17 cellular contexts compared by ENCODE assay signal in the genomic region with DNA sequence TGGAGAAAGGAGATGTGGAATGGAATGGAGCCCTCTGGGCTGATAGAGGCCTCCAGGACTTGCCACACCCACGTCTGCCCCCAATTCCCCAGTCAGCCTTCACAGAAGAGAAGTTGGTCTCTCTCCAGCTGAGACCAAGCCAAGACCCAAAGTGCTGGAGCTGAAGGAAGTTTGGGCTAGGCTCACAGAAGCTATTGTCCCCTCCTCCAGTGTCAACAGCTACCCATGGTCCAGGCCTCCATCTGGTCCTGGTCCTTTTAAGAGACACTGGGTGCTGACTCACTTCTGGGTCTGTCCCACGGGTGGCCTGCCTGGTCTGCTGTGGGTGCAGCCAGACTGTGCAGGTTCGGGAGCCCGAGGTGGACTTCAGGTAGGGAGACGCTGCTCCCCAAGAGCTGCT.
"Had no signal": no experiment of that assay in that cellular context is flagged by ENCODE, and none has a peak within 500 bp of the region (broad histone marks: within the 10 kb centered on the region; RNA-seq: fewer than 3 reads in every experiment).

No MANE protein-coding gene starts in this region.

- DNase-seq: foreskin melanocyte; heart right ventricle; hypothalamus; left ventricle myocardium superior; mesendoderm; naive thymus-derived CD4-positive, alpha-beta T cell; occipital lobe; pancreas; right cardiac atrium; small intestine; stimulated activated CD4-positive, alpha-beta T cell treated with anti-CD3 and anti-CD28 coated beads, Interleukin-12 subunit alpha, Interleukin-12 subunit beta, amount 100 ng/mL, for 4 hours; stimulated activated naive CD4-positive, alpha-beta T cell; stomach had no signal

- H3K36me3 ChIP-seq: heart right ventricle, pancreas, stomach had no signal

- H3K4me3 ChIP-seq: heart right ventricle, lung, neural progenitor cell, pancreas, stomach had no signal

- H3K27me3 Mint-ChIP-seq: central memory CD8-positive, alpha-beta T cell; naive thymus-derived CD4-positive, alpha-beta T cell; progenitor cell of endocrine pancreas had no signal

- H3K27ac ChIP-seq: heart right ventricle, neural progenitor cell, pancreas, stomach had no signal

- H3K4me1 ChIP-seq: heart right ventricle, neural progenitor cell, stomach had no signal

- H3K4me3 Mint-ChIP-seq: central memory CD8-positive, alpha-beta T cell; neural progenitor cell had no signal

- H3K9me3 ChIP-seq: pancreas had no signal

- H3K27me3 ChIP-seq: neural progenitor cell, pancreas, stomach had no signal

- ATAC-seq: heart right ventricle; left ventricle myocardium superior; naive thymus-derived CD4-positive, alpha-beta T cell; pancreas; right cardiac atrium had no signal

- H3K27ac Mint-ChIP-seq: neural progenitor cell, progenitor cell of endocrine pancreas had no signal
